ENCODE assay signal across 1 cellular context in genomic region chr7:129054438-129055293, GRCh38.
TF ChIP-seq lines count a peak whose summit lies in the region.

TSS of gene TNPO3 (minus strand) at chr7:129055111. CDS start at chr7:129054770, 341 bp downstream.

TF ChIP-seq in WTC11, 78 proteins besides CTCF, POLR2A, EP300 and RAD21 (continued from another document):
- TF ChIP-seq AR (CRISPR knock-in tag; IDR thresholded peaks at IDR 0.05) (no peak), KAT7 (CRISPR knock-in tag; IDR thresholded peaks at IDR 0.05; ENCODE audit: borderline replicate concordance) (peak; percentile 83; the same call in 1 of the 2 replicates), SP1 (CRISPR knock-in tag; conservative IDR thresholded peaks at IDR 0.05) (peak; percentile 50), ZNF219 (CRISPR knock-in tag; IDR thresholded peaks at IDR 0.05; ENCODE audit: borderline replicate concordance) (0 out of 2 replicates have a peak, but pooled peaks have one; percentile 36), TP53 (CRISPR knock-in tag; IDR thresholded peaks at IDR 0.05) (no peak), ZNF512 (CRISPR knock-in tag; IDR thresholded peaks at IDR 0.05; ENCODE audit: borderline replicate concordance) (no peak), CREM (CRISPR knock-in tag; IDR thresholded peaks at IDR 0.05) (peak; percentile 83; the same call in 1 of the 2 replicates), GRHL2 (CRISPR knock-in tag; IDR thresholded peaks at IDR 0.05; ENCODE audit: insufficient replicate concordance, severe bottlenecking) (no peak), AFF4 (CRISPR knock-in tag; IDR thresholded peaks at IDR 0.05; ENCODE audit: borderline replicate concordance) (no peak), FOXK1 (CRISPR knock-in tag; IDR thresholded peaks at IDR 0.05) (no peak; the same call in 1 of the 2 replicates), GABPB1 (CRISPR knock-in tag; IDR thresholded peaks at IDR 0.05) (peak; percentile 39; the same call in 1 of the 2 replicates), E2F5 (CRISPR knock-in tag; IDR thresholded peaks at IDR 0.05) (peak; percentile 78), ERG (CRISPR knock-in tag; IDR thresholded peaks at IDR 0.05) (no peak), USF1 (CRISPR knock-in tag; IDR thresholded peaks at IDR 0.05) (peak; percentile 29; the same call in 1 of the 2 replicates), ELF4 (CRISPR knock-in tag; IDR thresholded peaks at IDR 0.05; ENCODE audit: low read depth) (no peak), MLX (CRISPR knock-in tag; IDR thresholded peaks at IDR 0.05) (peak; percentile 42; the same call in 1 of the 2 replicates), FOXP4 (CRISPR knock-in tag; IDR thresholded peaks at IDR 0.05) (no peak; the same call in 1 of the 2 replicates), ZNF232 (CRISPR knock-in tag; IDR thresholded peaks at IDR 0.05) (peak; percentile 82), ATF1 (CRISPR knock-in tag; IDR thresholded peaks at IDR 0.05) (peak; percentile 54; the same call in 1 of the 2 replicates), MYBL2 (CRISPR knock-in tag; IDR thresholded peaks at IDR 0.05) (peak; percentile 86; the same call in 1 of the 2 replicates), ETV6 (CRISPR knock-in tag; IDR thresholded peaks at IDR 0.05) (peak; percentile 80; the same call in 1 of the 2 replicates), SMAD3 (CRISPR knock-in tag; IDR thresholded peaks at IDR 0.05; ENCODE audit: borderline replicate concordance) (peak; percentile 56; the same call in 1 of the 2 replicates), TCF7 (CRISPR knock-in tag; IDR thresholded peaks at IDR 0.05; ENCODE audit: low read depth) (no peak; the same call in 1 of the 2 replicates), SMAD4 (CRISPR knock-in tag; IDR thresholded peaks at IDR 0.05) (peak; percentile 77), JAZF1 (CRISPR knock-in tag; IDR thresholded peaks at IDR 0.05) (no peak), CREB1 (CRISPR knock-in tag; IDR thresholded peaks at IDR 0.05) (0 out of 2 replicates have a peak, but pooled peaks have one; percentile 38), ZNF416 (CRISPR knock-in tag; IDR thresholded peaks at IDR 0.05) (no peak), ARID4B (CRISPR knock-in tag; IDR thresholded peaks at IDR 0.05; ENCODE audit: borderline replicate concordance) (peak; percentile 87), ATF3 (CRISPR knock-in tag; conservative IDR thresholded peaks at IDR 0.05) (no peak), IRF2 (CRISPR knock-in tag; IDR thresholded peaks at IDR 0.05; ENCODE audit: borderline replicate concordance, low read depth) (0 out of 2 replicates have a peak, but pooled peaks have one; percentile 14), ZNF396 (CRISPR knock-in tag; IDR thresholded peaks at IDR 0.05; ENCODE audit: borderline replicate concordance) (no peak)
